7 cellular contexts compared by ENCODE assay signal in genomic region chr7:143837223-143837622, GRCh38.
A peak's percentile ranks its signal among the peaks of the same experiment; 100 is the strongest.
DNase-seq lines count a peak whose midpoint lies in the region; ATAC-seq and TF ChIP-seq lines count a peak whose summit lies in the region.
"Not testable (repeated sequence)": the region's sequence is repeated elsewhere in the genome, so short reads cannot be mapped to it uniquely, and the experiment has no call there.

No MANE protein-coding gene starts in this region.

- H3K4me1 ChIP-seq in lower lobe of right lung = not testable (repeated sequence)

- peak; percentile 51 for ATAC-seq in GM18873 (IDR thresholded peaks at IDR 0.05; ENCODE audit: low FRiP score, unreplicated experiment)
- ATAC-seq in HG02798 (IDR thresholded peaks at IDR 0.05; ENCODE audit: poor library complexity, unreplicated experiment) = peak; percentile 65
- peak; percentile 65 for ATAC-seq in activated CD8-positive, alpha-beta memory T cell treated with anti-CD3 and anti-CD28 coated beads, Interleukin-2, amount 10 ng/mL, durations not matched to agents 7 days and 5 days
- ATAC-seq in lower lobe of right lung = peak; percentile 94 to 95

- not testable (repeated sequence) for H3K9me3 ChIP-seq in lower lobe of right lung

- not testable (repeated sequence) for H3K4me3 Mint-ChIP-seq in activated CD8-positive, alpha-beta memory T cell treated with anti-CD3 and anti-CD28 coated beads, Interleukin-2, amount 10 ng/mL, durations not matched to agents 7 days and 5 days; chondrocyte (ENCODE audit: unreplicated experiment)

- H3K4me1 Mint-ChIP-seq in activated CD8-positive, alpha-beta memory T cell treated with anti-CD3 and anti-CD28 coated beads, Interleukin-2, amount 10 ng/mL, durations not matched to agents 7 days and 5 days; chondrocyte (ENCODE audit: low read depth): not testable (repeated sequence)

- CTCF ChIA-PET in activated CD8-positive, alpha-beta memory T cell treated with anti-CD3 and anti-CD28 coated beads, Interleukin-2, amount 10 ng/mL, durations not matched to agents 7 days and 5 days (lab: Charles Lee) = not testable (repeated sequence)

- H3K4me3 ChIP-seq in LNCaP clone FGC (ENCODE audit: low read depth, low read length) (peak overlapping the region; percentile 29), lower lobe of right lung (peak overlapping the region; percentile 44)

- H3K36me3 ChIP-seq in lower lobe of right lung = not testable (repeated sequence)

- not testable (repeated sequence) for H3K27ac Mint-ChIP-seq in activated CD8-positive, alpha-beta memory T cell treated with anti-CD3 and anti-CD28 coated beads, Interleukin-2, amount 10 ng/mL, durations not matched to agents 7 days and 5 days; chondrocyte (ENCODE audit: unreplicated experiment)

- peak; percentile 65 for TF ChIP-seq CTCF in LNCaP clone FGC (IDR thresholded peaks at IDR 0.05; ENCODE audit: control insufficient read depth, extremely low read depth, insufficient read depth)
- peak; percentile 71 for TF ChIP-seq CTCF in chondrocyte (IDR thresholded peaks at IDR 0.05)
- peak; percentile 60 for TF ChIP-seq CTCF in lower lobe of right lung (IDR thresholded peaks at IDR 0.05)

- intact Hi-C loops in lower lobe of right lung (cut with DNase I) = not testable (repeated sequence)

- H3K27me3 ChIP-seq in lower lobe of right lung (ENCODE audit: low read depth) = not testable (repeated sequence)

- H3K36me3 Mint-ChIP-seq in activated CD8-positive, alpha-beta memory T cell treated with anti-CD3 and anti-CD28 coated beads, Interleukin-2, amount 10 ng/mL, durations not matched to agents 7 days and 5 days; chondrocyte (ENCODE audit: low read depth): not testable (repeated sequence)

- not testable (repeated sequence) for H3K27me3 Mint-ChIP-seq in activated CD8-positive, alpha-beta memory T cell treated with anti-CD3 and anti-CD28 coated beads, Interleukin-2, amount 10 ng/mL, durations not matched to agents 7 days and 5 days; chondrocyte (ENCODE audit: low read depth)

- not testable (repeated sequence) for H3K27ac ChIP-seq in lower lobe of right lung

- not testable (repeated sequence) for DNase-seq in LNCaP clone FGC (ENCODE audit: low read depth)
- DNase-seq in activated CD8-positive, alpha-beta memory T cell treated with anti-CD3 and anti-CD28 coated beads, Interleukin-2, amount 10 ng/mL, durations not matched to agents 7 days and 5 days = peak; percentile 96
- peak; percentile 93 for DNase-seq in chondrocyte (ENCODE audit: low spot score)
- peak; percentile 96 for DNase-seq in lower lobe of right lung
- DNase-seq in stimulated activated CD4-positive, alpha-beta T cell treated with anti-CD3 and anti-CD28 coated beads, Interleukin-2, amount 100 ng/mL, for 48 hours = peak; percentile 98 to 100

- not testable (repeated sequence) for H3K9me3 Mint-ChIP-seq in activated CD8-positive, alpha-beta memory T cell treated with anti-CD3 and anti-CD28 coated beads, Interleukin-2, amount 10 ng/mL, durations not matched to agents 7 days and 5 days (ENCODE audit: low read depth); chondrocyte (ENCODE audit: low read depth)
